In genomic region chr12:56262955-56263354, GRCh38 we compare ENCODE assay signal across 10 cellular contexts. TPM values are rescaled to one million over a fixed set of nuclear protein-coding genes. Genes with fewer than 3 reads are reported as not detected.
DNase-seq lines count a peak whose midpoint lies in the region; ATAC-seq, FAIRE-seq and TF ChIP-seq lines count a peak whose summit lies in the region.
"Not testable (repeated sequence)": the region's sequence is repeated elsewhere in the genome, so short reads cannot be mapped to it uniquely, and the experiment has no call there.
"Had no signal": no experiment of that assay in that cellular context is flagged by ENCODE, and none has a peak within 500 bp of the region (broad histone marks: within the 10 kb centered on the region; RNA-seq: fewer than 3 reads in every experiment).

No MANE protein-coding gene starts in this region.

- CTCF ChIA-PET in SK-N-SH (lab: Yijun Ruan, JAX): interaction anchor here (1.0 to 2.1 kb wide), 4 partner anchors 11 to 74 kb away, joined by 3 to 6 read pairs (median 4); partner anchors contain the start of gene SMARCC2
- CTCF ChIA-PET in activated CD4-positive, alpha-beta T cell treated with anti-CD3 and anti-CD28 coated beads, Interleukin-2, amount 10 ng/mL, durations not matched to agents 7 days and 5 days (lab: Charles Lee): interaction anchor here (0.6 to 1.6 kb wide), 5 partner anchors 11 to 257 kb away, joined by 3 to 5 read pairs (median 3); partner anchors contain the start of gene SMARCC2
- CTCF ChIA-PET in activated naive CD4-positive, alpha-beta T cell treated with anti-CD3 and anti-CD28 coated beads, Interleukin-2, amount 10 ng/mL, durations not matched to agents 7 days and 5 days (lab: Charles Lee): interaction anchor here (0.7 to 1.5 kb wide), 5 partner anchors 9 to 524 kb away, joined by 3 to 5 read pairs (median 4); partner anchors contain the start of gene RNF41
- CTCF ChIA-PET in HepG2 (lab: Yijun Ruan, JAX; ENCODE audit: low intra/inter-chr PET ratio, low total read pairs): not testable (repeated sequence)

- not testable (repeated sequence) for TF ChIP-seq RAD21 in SK-N-SH (IDR thresholded peaks at IDR 0.05; ENCODE audit: low read length); HepG2 (CRISPR knock-in tag; IDR thresholded peaks at IDR 0.05)

- not testable (repeated sequence) for H4K20me1 ChIP-seq in GM23338 (replicated peaks; ENCODE audit: insufficient read depth); Loucy (ENCODE audit: insufficient read depth, low read length, poor library complexity, severe bottlenecking); SK-N-SH (ENCODE audit: insufficient read depth); HepG2 (ENCODE audit: insufficient read depth, low read length)

- 95% methylated on average over 7 of the region's 7 CpGs for WGBS in SK-N-SH (ENCODE audit: low lambda C conversion rate)
- WGBS in HepG2 (ENCODE audit: low lambda C conversion rate): 69% methylated on average over 7 of the region's 7 CpGs

- not testable (repeated sequence) for H3K79me2 ChIP-seq in GM23338 (replicated peaks; ENCODE audit: insufficient read depth); Loucy (ENCODE audit: insufficient read depth, low read length); SK-N-SH (ENCODE audit: insufficient read depth); HepG2 (ENCODE audit: insufficient read depth, low read length)

- not testable (repeated sequence) for TF ChIP-seq POLR2A in HepG2 (IDR thresholded peaks at IDR 0.05; ENCODE audit: insufficient read depth in 1 of 2, low read depth in 2 of 2, low read length in 2 of 2)

- H3K27me3 Mint-ChIP-seq in GM23338 (ENCODE audit: insufficient read depth, low read depth, poor library complexity): peaks cover 31% of the 10 kb centered on the region
- H3K27me3 Mint-ChIP-seq in activated CD4-positive, alpha-beta T cell treated with anti-CD3 and anti-CD28 coated beads, Interleukin-2, amount 10 ng/mL, durations not matched to agents 7 days and 5 days; activated naive CD4-positive, alpha-beta T cell treated with anti-CD3 and anti-CD28 coated beads, Interleukin-2, amount 10 ng/mL, durations not matched to agents 7 days and 5 days: not testable (repeated sequence)

- H2AFZ ChIP-seq in GM23338; Loucy (ENCODE audit: low read length); SK-N-SH (ENCODE audit: low read depth); HepG2 (ENCODE audit: low read length): not testable (repeated sequence)

- peaks cover 11% of the 10 kb centered on the region for H3K4me1 ChIP-seq in GM23338 (ENCODE audit: insufficient read depth)
- peaks cover 16% of the 10 kb centered on the region for H3K4me1 ChIP-seq in Loucy (ENCODE audit: insufficient read depth, low read length, poor library complexity, severe bottlenecking)
- peaks cover 4 to 14% of the 10 kb centered on the region in 2 experiments; a peak in 1 of 4 replicates for H3K4me1 ChIP-seq in SK-N-SH (ENCODE audit: control insufficient read depth in 1 of 2, insufficient read depth in 2 of 2, low read depth in 1 of 2, low read length in 1 of 2)
- H3K4me1 ChIP-seq in HepG2 (ENCODE audit: insufficient read depth, low read length): peaks cover 22% of the 10 kb centered on the region

- H3K27me3 ChIP-seq in GM23338 (ENCODE audit: insufficient read depth); Loucy (ENCODE audit: insufficient read depth, low read length, poor library complexity, severe bottlenecking); SK-N-SH (ENCODE audit: insufficient read depth); HepG2 (ENCODE audit: control insufficient read depth in 1 of 2, insufficient read depth in 2 of 2, low read length in 2 of 2): not testable (repeated sequence)

- not testable (repeated sequence) for H3K4me3 Mint-ChIP-seq in GM23338; activated CD4-positive, alpha-beta T cell treated with anti-CD3 and anti-CD28 coated beads, Interleukin-2, amount 10 ng/mL, durations not matched to agents 7 days and 5 days; activated naive CD4-positive, alpha-beta T cell treated with anti-CD3 and anti-CD28 coated beads, Interleukin-2, amount 10 ng/mL, durations not matched to agents 7 days and 5 days

- not testable (repeated sequence) for H3K9me2 ChIP-seq in GM23338 (ENCODE audit: insufficient read depth); Loucy (replicated peaks; ENCODE audit: low read depth, low read length); SK-N-SH

- DNase-seq in GM23338 (ENCODE audit: low spot score); SK-N-SH; HepG2 (ENCODE audit: low spot score): not testable (repeated sequence)
- DNase-seq in activated CD4-positive, alpha-beta T cell treated with anti-CD3 and anti-CD28 coated beads, Interleukin-2, amount 10 ng/mL, durations not matched to agents 7 days and 5 days: peak; percentile 17
- DNase-seq in activated naive CD4-positive, alpha-beta T cell treated with anti-CD3 and anti-CD28 coated beads, Interleukin-2, amount 10 ng/mL, durations not matched to agents 7 days and 5 days: peak; percentile 28

- POLR2A ChIA-PET in SK-N-SH (lab: Yijun Ruan, JAX): interaction anchor here (0.6 kb wide), 1 partner anchor 163 kb away, joined by 3 read pairs; no protein-coding TSS in a partner anchor
- POLR2A ChIA-PET in activated CD4-positive, alpha-beta T cell treated with anti-CD3 and anti-CD28 coated beads, Interleukin-2, amount 10 ng/mL, durations not matched to agents 7 days and 5 days (lab: Charles Lee): interaction anchor here (0.6 kb wide), 1 partner anchor 97 kb away, joined by 6 read pairs; no protein-coding TSS in a partner anchor
- POLR2A ChIA-PET in HepG2 (lab: Yijun Ruan, JAX): not testable (repeated sequence)

- intact Hi-C loops in HepG2 (cut with micrococcal nuclease; ENCODE audit: unreplicated experiment): not testable (repeated sequence)

- FAIRE-seq in HepG2 (lab: Jason Lieb, UNC): not testable (repeated sequence)

- TF ChIP-seq CTCF in C4-2B (conservative IDR thresholded peaks at IDR 0.05) (peak; percentile 23; the same call in 1 of the 2 replicates), GM23338 (conservative IDR thresholded peaks at IDR 0.05; ENCODE audit: low read depth in 2 of 2) (peak; percentile 45 to 62), Loucy (conservative IDR thresholded peaks at IDR 0.05; ENCODE audit: low read length) (peak; percentile 42), SK-N-SH (IDR thresholded peaks at IDR 0.05) (peak; percentile 29), HepG2 (CRISPR knock-in tag; IDR thresholded peaks at IDR 0.05) (0 out of 2 replicates have a peak, but pooled peaks have one; percentile 8)

- H3F3A ChIP-seq in GM23338 (replicated peaks; ENCODE audit: low read depth) (peaks cover 19% of the 10 kb centered on the region), SK-N-SH (replicated peaks; ENCODE audit: insufficient read depth) (peaks cover 35% of the 10 kb centered on the region)
- not testable (repeated sequence) for H3F3A ChIP-seq in Loucy (ENCODE audit: low read depth)

- H3K4me2 ChIP-seq in GM23338; Loucy (ENCODE audit: low read depth, low read length, poor library complexity, severe bottlenecking); SK-N-SH; HepG2 (ENCODE audit: low read depth, low read length): not testable (repeated sequence)

- not testable (repeated sequence) for H3K36me3 ChIP-seq in GM23338 (ENCODE audit: insufficient read depth); Loucy (ENCODE audit: insufficient read depth, low read length); SK-N-SH (replicated peaks in 1 of 2; ENCODE audit: control insufficient read depth in 1 of 2, insufficient read depth in 2 of 2, low read length in 1 of 2); HepG2 (replicated peaks in 1 of 2; ENCODE audit: control insufficient read depth in 1 of 2, insufficient read depth in 2 of 2, low read length in 2 of 2)

- not testable (repeated sequence) for H3K27ac ChIP-seq in C4-2B; GM23338 (ENCODE audit: low read depth); SK-N-SH (ENCODE audit: low read depth in 2 of 2, low read length in 1 of 2); HepG2 (ENCODE audit: extremely low read length, insufficient read depth, low read length)

- not testable (repeated sequence) for H3K9me3 Mint-ChIP-seq in GM23338; activated CD4-positive, alpha-beta T cell treated with anti-CD3 and anti-CD28 coated beads, Interleukin-2, amount 10 ng/mL, durations not matched to agents 7 days and 5 days; activated naive CD4-positive, alpha-beta T cell treated with anti-CD3 and anti-CD28 coated beads, Interleukin-2, amount 10 ng/mL, durations not matched to agents 7 days and 5 days

- not testable (repeated sequence) for BruUV-seq in HepG2 (replicated peaks; lab: Mats Ljungman, UMichigan)

- not testable (repeated sequence) for H3K9ac ChIP-seq in Loucy (ENCODE audit: low read depth, low read length, poor library complexity, severe bottlenecking); SK-N-SH; HepG2 (ENCODE audit: insufficient read depth, low read depth, low read length)

- not testable (repeated sequence) for ATAC-seq in GM23338, HepG2

- H3K9me3 ChIP-seq in Loucy (ENCODE audit: insufficient read depth, low read depth, low read length); SK-N-SH; HepG2 (ENCODE audit: low read length): not testable (repeated sequence)

- H3K4me3 ChIP-seq in GM23338; Loucy (ENCODE audit: low read length, poor library complexity, severe bottlenecking); SK-N-SH (ENCODE audit: low read depth in 2 of 2, low read length in 1 of 2); HepG2 (replicated peaks in 1 of 3; ENCODE audit: insufficient read depth in 1 of 3, low read depth in 2 of 3, low read length in 3 of 3): not testable (repeated sequence)

- H3K4me1 Mint-ChIP-seq in GM23338: peaks cover 13% of the 10 kb centered on the region
- H3K4me1 Mint-ChIP-seq in activated CD4-positive, alpha-beta T cell treated with anti-CD3 and anti-CD28 coated beads, Interleukin-2, amount 10 ng/mL, durations not matched to agents 7 days and 5 days: peaks cover 25% of the 10 kb centered on the region
- H3K4me1 Mint-ChIP-seq in activated naive CD4-positive, alpha-beta T cell treated with anti-CD3 and anti-CD28 coated beads, Interleukin-2, amount 10 ng/mL, durations not matched to agents 7 days and 5 days: peaks cover 28% of the 10 kb centered on the region

- in situ Hi-C loops in HepG2 (cut with HindIII; ENCODE audit: extremely low pct_ligation_motif_present, low pct_unique_long_range_greater_than_20kb): not testable (repeated sequence)

- H3K27ac Mint-ChIP-seq in GM23338; activated CD4-positive, alpha-beta T cell treated with anti-CD3 and anti-CD28 coated beads, Interleukin-2, amount 10 ng/mL, durations not matched to agents 7 days and 5 days; activated naive CD4-positive, alpha-beta T cell treated with anti-CD3 and anti-CD28 coated beads, Interleukin-2, amount 10 ng/mL, durations not matched to agents 7 days and 5 days: not testable (repeated sequence)

- not testable (repeated sequence) for H3K36me3 Mint-ChIP-seq in GM23338 (ENCODE audit: low read depth); activated CD4-positive, alpha-beta T cell treated with anti-CD3 and anti-CD28 coated beads, Interleukin-2, amount 10 ng/mL, durations not matched to agents 7 days and 5 days (ENCODE audit: low read depth); activated naive CD4-positive, alpha-beta T cell treated with anti-CD3 and anti-CD28 coated beads, Interleukin-2, amount 10 ng/mL, durations not matched to agents 7 days and 5 days

- not testable (repeated sequence) for TF ChIP-seq EP300 in SK-N-SH (IDR thresholded peaks at IDR 0.05; ENCODE audit: borderline replicate concordance in 1 of 2, low read depth in 1 of 2, low read length in 1 of 2); HepG2 (IDR thresholded peaks at IDR 0.05; ENCODE audit: low read depth in 2 of 2, low read length in 2 of 2); HepG2 (CRISPR knock-in tag; IDR thresholded peaks at IDR 0.05; ENCODE audit: borderline replicate concordance)

RNA-seq across cellular contexts. Expression of gene COQ10A, which starts 3.8 kb away (rescaled TPM):
- total RNA-seq in GM23338 (2014; rRNA removed; shearing (Covaris generic)): 15.2 and 17.8 TPM in 2 replicates
- polyA plus RNA-seq in GM23338 (2016; fragmentation: Nextera tagmentation; extraction: Ambion mirVana) (12.0 and 12.8 TPM in 2 replicates), SK-N-SH (2012; rRNA removed) (42.2 and 56.2 TPM in 2 replicates), HepG2 (2011; rRNA removed) (35.3 and 37.3 TPM in 2 replicates)
- polyA plus RNA-seq in SK-N-SH (2012; cell fraction: cytosol; rRNA removed): 27.5 and 30.4 TPM in 2 replicates
- 121 and 165 TPM in 2 replicates for polyA plus RNA-seq in SK-N-SH (2012; cell fraction: nucleus; rRNA removed)
- 10 to 100 TPM; 15.3 to 17.1 TPM for total RNA-seq in activated CD4-positive, alpha-beta T cell treated with anti-CD3 and anti-CD28 coated beads, Interleukin-2, amount 10 ng/mL, durations not matched to agents 7 days and 5 days
- 18.6 and 21.0 TPM in 2 replicates for total RNA-seq in HepG2 (2016; rRNA removed; fragmentation: Illumina TruSeq; extraction: Trizol)
- 10.8 and 11.2 TPM in 2 replicates for total RNA-seq in HepG2 (2016; cell fraction: cytosol; rRNA removed; fragmentation: Illumina TruSeq; extraction: Trizol; ENCODE audit: low read depth)
- 20.5 and 20.7 TPM in 2 replicates for total RNA-seq in HepG2 (2016; cell fraction: insoluble cytoplasmic fraction; rRNA removed; fragmentation: Illumina TruSeq; extraction: Trizol)
- total RNA-seq in HepG2 (2016; cell fraction: membrane; rRNA removed; fragmentation: Illumina TruSeq; extraction: Trizol): 19.9 and 20.0 TPM in 2 replicates
- total RNA-seq in HepG2 (2016; cell fraction: nucleus; rRNA removed; fragmentation: Illumina TruSeq; extraction: Trizol): 16.9 and 18.6 TPM in 2 replicates
- 27.3 and 29.7 TPM in 2 replicates for polyA plus RNA-seq in HepG2 (2011; cell fraction: cytosol; rRNA removed)
- polyA plus RNA-seq in HepG2 (2011; cell fraction: nucleus; rRNA removed): 47.9 and 56.5 TPM in 2 replicates
- 14.4 TPM in 2 replicates for polyA plus RNA-seq in HepG2 (2012)
- polyA plus RNA-seq in HepG2 (2016; cell fraction: cytosol; fragmentation: Illumina TruSeq; extraction: Trizol; ENCODE audit: low read depth): 11.5 and 12.3 TPM in 2 replicates
- polyA plus RNA-seq in HepG2 (2016; cell fraction: insoluble cytoplasmic fraction; fragmentation: Illumina TruSeq; extraction: Trizol; ENCODE audit: low read depth): 20.5 and 20.9 TPM in 2 replicates
- polyA plus RNA-seq in HepG2 (2016; cell fraction: membrane; fragmentation: Illumina TruSeq; extraction: Trizol; ENCODE audit: low read depth): 16.8 and 16.9 TPM in 2 replicates
- 52.1 and 53.2 TPM in 2 replicates for polyA plus RNA-seq in HepG2 (2016; cell fraction: nucleus; fragmentation: Illumina TruSeq; extraction: Trizol; ENCODE audit: insufficient read depth, low read depth)
- 23.4 and 33.2 TPM in 2 replicates for polyA minus RNA-seq in HepG2 (2011; rRNA and poly(A)+ RNA removed; ENCODE audit: low replicate concordance)
- 7.5 and 9.5 TPM in 2 replicates for polyA minus RNA-seq in HepG2 (2011; cell fraction: cytosol; rRNA and poly(A)+ RNA removed)
- polyA minus RNA-seq in HepG2 (2011; cell fraction: nucleus; rRNA and poly(A)+ RNA removed): 33.2 and 35.2 TPM in 2 replicates

RNA-seq across cellular contexts. Expression of gene ANKRD52, which starts 4.8 kb away (rescaled TPM):
- 25.2 and 25.6 TPM in 2 replicates for total RNA-seq in GM23338 (2014; rRNA removed; shearing (Covaris generic))
- polyA plus RNA-seq in GM23338 (2016; fragmentation: Nextera tagmentation; extraction: Ambion mirVana): 16.2 and 20.3 TPM in 2 replicates
- polyA plus RNA-seq in SK-N-SH (2012; rRNA removed): 22.5 and 23.4 TPM in 2 replicates
- polyA plus RNA-seq in SK-N-SH (2012; cell fraction: cytosol; rRNA removed): 9.9 and 14.0 TPM in 2 replicates
- polyA plus RNA-seq in SK-N-SH (2012; cell fraction: nucleus; rRNA removed): 82.4 and 85.1 TPM in 2 replicates
- total RNA-seq in activated CD4-positive, alpha-beta T cell treated with anti-CD3 and anti-CD28 coated beads, Interleukin-2, amount 10 ng/mL, durations not matched to agents 7 days and 5 days: 10 to 100 TPM; 39.0 to 45.9 TPM
- total RNA-seq in HepG2 (2016; rRNA removed; fragmentation: Illumina TruSeq; extraction: Trizol): 7.8 and 22.0 TPM in 2 replicates
- 1.1 and 2.9 TPM in 2 replicates for total RNA-seq in HepG2 (2016; cell fraction: cytosol; rRNA removed; fragmentation: Illumina TruSeq; extraction: Trizol; ENCODE audit: low read depth)
- total RNA-seq in HepG2 (2016; cell fraction: insoluble cytoplasmic fraction; rRNA removed; fragmentation: Illumina TruSeq; extraction: Trizol): 7.7 and 17.9 TPM in 2 replicates
- total RNA-seq in HepG2 (2016; cell fraction: membrane; rRNA removed; fragmentation: Illumina TruSeq; extraction: Trizol): 4.4 and 5.8 TPM in 2 replicates
- total RNA-seq in HepG2 (2016; cell fraction: nucleus; rRNA removed; fragmentation: Illumina TruSeq; extraction: Trizol): 11.5 and 15.5 TPM in 2 replicates
- polyA plus RNA-seq in HepG2 (2011; rRNA removed): 9.2 and 11.2 TPM in 2 replicates
- polyA plus RNA-seq in HepG2 (2011; cell fraction: cytosol; rRNA removed): 6.2 TPM in 2 replicates
- polyA plus RNA-seq in HepG2 (2011; cell fraction: nucleus; rRNA removed): 29.6 and 34.0 TPM in 2 replicates
- polyA plus RNA-seq in HepG2 (2012): 9.0 and 10.3 TPM in 2 replicates
- polyA plus RNA-seq in HepG2 (2016; cell fraction: cytosol; fragmentation: Illumina TruSeq; extraction: Trizol; ENCODE audit: low read depth): 0.48 and 0.53 TPM in 2 replicates
- polyA plus RNA-seq in HepG2 (2016; cell fraction: insoluble cytoplasmic fraction; fragmentation: Illumina TruSeq; extraction: Trizol; ENCODE audit: low read depth): 9.4 and 12.7 TPM in 2 replicates
- 1.5 and 1.6 TPM in 2 replicates for polyA plus RNA-seq in HepG2 (2016; cell fraction: membrane; fragmentation: Illumina TruSeq; extraction: Trizol; ENCODE audit: low read depth)
- polyA plus RNA-seq in HepG2 (2016; cell fraction: nucleus; fragmentation: Illumina TruSeq; extraction: Trizol; ENCODE audit: insufficient read depth, low read depth): 25.3 and 28.1 TPM in 2 replicates
- 34.8 and 47.2 TPM in 2 replicates for polyA minus RNA-seq in HepG2 (2011; rRNA and poly(A)+ RNA removed; ENCODE audit: low replicate concordance)
- polyA minus RNA-seq in HepG2 (2011; cell fraction: cytosol; rRNA and poly(A)+ RNA removed): 11.2 and 12.0 TPM in 2 replicates
- 11.9 and 12.7 TPM in 2 replicates for polyA minus RNA-seq in HepG2 (2011; cell fraction: nucleus; rRNA and poly(A)+ RNA removed)

RNA-seq across cellular contexts. Expression of gene SLC39A5, which starts 33.1 kb away (rescaled TPM):
- total RNA-seq in GM23338 (2014; rRNA removed; shearing (Covaris generic)): 0.59 and 4.5 TPM in 2 replicates
- polyA plus RNA-seq in GM23338 (2016; fragmentation: Nextera tagmentation; extraction: Ambion mirVana): 0.29 and 0.63 TPM in 2 replicates
- 0.12 TPM in 1 of 2 replicates, not detected in the other for polyA plus RNA-seq in SK-N-SH (2012; rRNA removed)
- not detected in 2 replicates for polyA plus RNA-seq in SK-N-SH (2012; cell fraction: cytosol; rRNA removed)
- polyA plus RNA-seq in SK-N-SH (2012; cell fraction: nucleus; rRNA removed): 0.59 and 0.77 TPM in 2 replicates
- under 1 TPM in 1 of 2 experiments, not detected in 1; 0.64 TPM for total RNA-seq in activated CD4-positive, alpha-beta T cell treated with anti-CD3 and anti-CD28 coated beads, Interleukin-2, amount 10 ng/mL, durations not matched to agents 7 days and 5 days
- 39.7 and 101 TPM in 2 replicates for total RNA-seq in HepG2 (2016; rRNA removed; fragmentation: Illumina TruSeq; extraction: Trizol)
- 32.8 and 38.8 TPM in 2 replicates for total RNA-seq in HepG2 (2016; cell fraction: cytosol; rRNA removed; fragmentation: Illumina TruSeq; extraction: Trizol; ENCODE audit: low read depth)
- total RNA-seq in HepG2 (2016; cell fraction: insoluble cytoplasmic fraction; rRNA removed; fragmentation: Illumina TruSeq; extraction: Trizol): 36.4 and 95.0 TPM in 2 replicates
- 38.5 and 51.4 TPM in 2 replicates for total RNA-seq in HepG2 (2016; cell fraction: membrane; rRNA removed; fragmentation: Illumina TruSeq; extraction: Trizol)
- 91.1 and 122 TPM in 2 replicates for total RNA-seq in HepG2 (2016; cell fraction: nucleus; rRNA removed; fragmentation: Illumina TruSeq; extraction: Trizol)
- polyA plus RNA-seq in HepG2 (2011; rRNA removed): 59.7 and 80.6 TPM in 2 replicates
- 50.4 and 79.1 TPM in 2 replicates for polyA plus RNA-seq in HepG2 (2011; cell fraction: cytosol; rRNA removed)
- polyA plus RNA-seq in HepG2 (2011; cell fraction: nucleus; rRNA removed): 344 and 397 TPM in 2 replicates
- polyA plus RNA-seq in HepG2 (2012): 73.0 and 80.9 TPM in 2 replicates
- 21.5 and 22.3 TPM in 2 replicates for polyA plus RNA-seq in HepG2 (2016; cell fraction: cytosol; fragmentation: Illumina TruSeq; extraction: Trizol; ENCODE audit: low read depth)
- 28.4 and 31.4 TPM in 2 replicates for polyA plus RNA-seq in HepG2 (2016; cell fraction: insoluble cytoplasmic fraction; fragmentation: Illumina TruSeq; extraction: Trizol; ENCODE audit: low read depth)
- polyA plus RNA-seq in HepG2 (2016; cell fraction: membrane; fragmentation: Illumina TruSeq; extraction: Trizol; ENCODE audit: low read depth): 29.6 and 33.0 TPM in 2 replicates
- polyA plus RNA-seq in HepG2 (2016; cell fraction: nucleus; fragmentation: Illumina TruSeq; extraction: Trizol; ENCODE audit: insufficient read depth, low read depth): 202 and 204 TPM in 2 replicates
- polyA minus RNA-seq in HepG2 (2011; rRNA and poly(A)+ RNA removed; ENCODE audit: low replicate concordance): 75.4 TPM in 1 of 2 replicates, not detected in the other
- 29.5 and 41.4 TPM in 2 replicates for polyA minus RNA-seq in HepG2 (2011; cell fraction: cytosol; rRNA and poly(A)+ RNA removed)
- polyA minus RNA-seq in HepG2 (2011; cell fraction: nucleus; rRNA and poly(A)+ RNA removed): 30.3 and 40.7 TPM in 2 replicates
- total RNA-seq: CD8-positive, alpha-beta T cell; H4; SJCRH30 had no signal

RNA-seq across cellular contexts. Expression of gene CS, which starts 37.2 kb away (rescaled TPM):
- total RNA-seq in GM23338 (2014; rRNA removed; shearing (Covaris generic)): 163 and 166 TPM in 2 replicates
- polyA plus RNA-seq in GM23338 (2016; fragmentation: Nextera tagmentation; extraction: Ambion mirVana) (54.5 and 63.3 TPM in 2 replicates), SK-N-SH (2012; rRNA removed) (121 and 149 TPM in 2 replicates), HepG2 (2011; rRNA removed) (173 and 177 TPM in 2 replicates)
- polyA plus RNA-seq in SK-N-SH (2012; cell fraction: cytosol; rRNA removed): 100 and 110 TPM in 2 replicates
- polyA plus RNA-seq in SK-N-SH (2012; cell fraction: nucleus; rRNA removed): 127 and 172 TPM in 2 replicates
- 100 to 1,000 TPM; 177 to 201 TPM for total RNA-seq in activated CD4-positive, alpha-beta T cell treated with anti-CD3 and anti-CD28 coated beads, Interleukin-2, amount 10 ng/mL, durations not matched to agents 7 days and 5 days
- 175 and 243 TPM in 2 replicates for total RNA-seq in HepG2 (2016; rRNA removed; fragmentation: Illumina TruSeq; extraction: Trizol)
- 84.6 and 90.4 TPM in 2 replicates for total RNA-seq in HepG2 (2016; cell fraction: cytosol; rRNA removed; fragmentation: Illumina TruSeq; extraction: Trizol; ENCODE audit: low read depth)
- total RNA-seq in HepG2 (2016; cell fraction: insoluble cytoplasmic fraction; rRNA removed; fragmentation: Illumina TruSeq; extraction: Trizol): 173 and 226 TPM in 2 replicates
- total RNA-seq in HepG2 (2016; cell fraction: membrane; rRNA removed; fragmentation: Illumina TruSeq; extraction: Trizol): 154 and 164 TPM in 2 replicates
- total RNA-seq in HepG2 (2016; cell fraction: nucleus; rRNA removed; fragmentation: Illumina TruSeq; extraction: Trizol): 167 and 188 TPM in 2 replicates
- polyA plus RNA-seq in HepG2 (2011; cell fraction: cytosol; rRNA removed): 103 and 144 TPM in 2 replicates
- polyA plus RNA-seq in HepG2 (2011; cell fraction: nucleus; rRNA removed): 269 and 358 TPM in 2 replicates
- 154 and 155 TPM in 2 replicates for polyA plus RNA-seq in HepG2 (2012)
- polyA plus RNA-seq in HepG2 (2016; cell fraction: cytosol; fragmentation: Illumina TruSeq; extraction: Trizol; ENCODE audit: low read depth): 54.5 and 60.2 TPM in 2 replicates
- 276 and 332 TPM in 2 replicates for polyA plus RNA-seq in HepG2 (2016; cell fraction: insoluble cytoplasmic fraction; fragmentation: Illumina TruSeq; extraction: Trizol; ENCODE audit: low read depth)
- polyA plus RNA-seq in HepG2 (2016; cell fraction: membrane; fragmentation: Illumina TruSeq; extraction: Trizol; ENCODE audit: low read depth): 169 and 187 TPM in 2 replicates
- polyA plus RNA-seq in HepG2 (2016; cell fraction: nucleus; fragmentation: Illumina TruSeq; extraction: Trizol; ENCODE audit: insufficient read depth, low read depth): 390 and 405 TPM in 2 replicates
- 196 and 204 TPM in 2 replicates for polyA minus RNA-seq in HepG2 (2011; rRNA and poly(A)+ RNA removed; ENCODE audit: low replicate concordance)
- 208 and 227 TPM in 2 replicates for polyA minus RNA-seq in HepG2 (2011; cell fraction: cytosol; rRNA and poly(A)+ RNA removed)
- polyA minus RNA-seq in HepG2 (2011; cell fraction: nucleus; rRNA and poly(A)+ RNA removed): 128 and 180 TPM in 2 replicates

RNA-seq across cellular contexts. Expression of gene NABP2, which starts 38.8 kb away (rescaled TPM):
- total RNA-seq in GM23338 (2014; rRNA removed; shearing (Covaris generic)): 25.5 and 31.6 TPM in 2 replicates
- polyA plus RNA-seq in GM23338 (2016; fragmentation: Nextera tagmentation; extraction: Ambion mirVana): 24.9 and 27.8 TPM in 2 replicates
- 49.3 and 52.3 TPM in 2 replicates for polyA plus RNA-seq in SK-N-SH (2012; rRNA removed)
- polyA plus RNA-seq in SK-N-SH (2012; cell fraction: cytosol; rRNA removed): 52.7 and 53.6 TPM in 2 replicates
- polyA plus RNA-seq in SK-N-SH (2012; cell fraction: nucleus; rRNA removed): 12.7 and 13.1 TPM in 2 replicates
- total RNA-seq in activated CD4-positive, alpha-beta T cell treated with anti-CD3 and anti-CD28 coated beads, Interleukin-2, amount 10 ng/mL, durations not matched to agents 7 days and 5 days: 10 to 100 TPM; 56.7 to 63.5 TPM
- 31.2 and 33.2 TPM in 2 replicates for total RNA-seq in HepG2 (2016; rRNA removed; fragmentation: Illumina TruSeq; extraction: Trizol)
- 85.1 and 99.3 TPM in 2 replicates for total RNA-seq in HepG2 (2016; cell fraction: cytosol; rRNA removed; fragmentation: Illumina TruSeq; extraction: Trizol; ENCODE audit: low read depth)
- total RNA-seq in HepG2 (2016; cell fraction: insoluble cytoplasmic fraction; rRNA removed; fragmentation: Illumina TruSeq; extraction: Trizol): 29.7 and 31.9 TPM in 2 replicates
- total RNA-seq in HepG2 (2016; cell fraction: membrane; rRNA removed; fragmentation: Illumina TruSeq; extraction: Trizol): 92.8 and 102 TPM in 2 replicates
- total RNA-seq in HepG2 (2016; cell fraction: nucleus; rRNA removed; fragmentation: Illumina TruSeq; extraction: Trizol): 8.5 and 12.0 TPM in 2 replicates
- 27.9 and 35.5 TPM in 2 replicates for polyA plus RNA-seq in HepG2 (2011; rRNA removed)
- 32.7 and 35.7 TPM in 2 replicates for polyA plus RNA-seq in HepG2 (2011; cell fraction: cytosol; rRNA removed)
- polyA plus RNA-seq in HepG2 (2011; cell fraction: nucleus; rRNA removed): 6.2 and 9.4 TPM in 2 replicates
- polyA plus RNA-seq in HepG2 (2012): 17.5 and 19.8 TPM in 2 replicates
- 123 and 144 TPM in 2 replicates for polyA plus RNA-seq in HepG2 (2016; cell fraction: cytosol; fragmentation: Illumina TruSeq; extraction: Trizol; ENCODE audit: low read depth)
- polyA plus RNA-seq in HepG2 (2016; cell fraction: insoluble cytoplasmic fraction; fragmentation: Illumina TruSeq; extraction: Trizol; ENCODE audit: low read depth): 34.0 and 41.8 TPM in 2 replicates
- 103 and 111 TPM in 2 replicates for polyA plus RNA-seq in HepG2 (2016; cell fraction: membrane; fragmentation: Illumina TruSeq; extraction: Trizol; ENCODE audit: low read depth)
- polyA plus RNA-seq in HepG2 (2016; cell fraction: nucleus; fragmentation: Illumina TruSeq; extraction: Trizol; ENCODE audit: insufficient read depth, low read depth): 23.6 and 24.1 TPM in 2 replicates
- 19.6 and 64.2 TPM in 2 replicates for polyA minus RNA-seq in HepG2 (2011; rRNA and poly(A)+ RNA removed; ENCODE audit: low replicate concordance)
- 9.3 TPM in 2 replicates for polyA minus RNA-seq in HepG2 (2011; cell fraction: cytosol; rRNA and poly(A)+ RNA removed)
- 2.7 and 3.7 TPM in 2 replicates for polyA minus RNA-seq in HepG2 (2011; cell fraction: nucleus; rRNA and poly(A)+ RNA removed)
